8 cellular contexts compared by ENCODE assay signal in the genomic region with DNA sequence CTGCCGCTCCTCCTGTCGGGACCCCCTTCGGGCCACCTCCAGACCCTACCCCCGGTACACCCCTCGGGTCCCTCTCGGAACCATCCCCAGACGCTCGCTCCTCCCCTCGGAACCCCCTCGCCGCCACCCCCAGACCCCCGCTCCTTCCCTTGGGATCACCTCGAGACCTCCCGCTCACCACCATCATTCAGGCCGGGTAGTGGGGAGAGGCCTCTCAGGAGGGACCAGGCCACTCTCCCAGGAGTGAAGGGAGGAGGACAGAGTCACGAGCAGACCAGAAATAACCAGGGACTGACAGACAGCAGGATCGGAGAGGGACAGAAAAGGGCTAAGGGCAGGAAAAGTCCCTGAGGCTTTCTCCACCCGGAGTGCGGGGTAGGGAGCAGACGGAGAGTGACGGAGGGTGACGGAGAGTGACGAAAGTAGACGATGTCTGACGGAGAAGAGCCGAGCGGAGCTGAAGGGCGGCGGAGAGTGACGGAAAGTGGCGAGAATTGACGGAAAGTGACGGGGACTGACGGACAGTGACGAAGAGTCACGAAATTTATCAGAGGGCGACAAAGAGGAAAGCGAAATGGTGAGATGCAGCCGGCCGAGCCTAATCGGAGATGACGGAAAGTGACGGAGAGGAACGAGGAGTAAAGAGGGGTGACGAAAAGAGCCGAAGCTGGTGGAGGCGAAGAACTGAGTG. TPM values are rescaled to one million over a fixed set of nuclear protein-coding genes. Genes with fewer than 3 reads are reported as not detected.
DNase-seq lines count a peak whose midpoint lies in the region; ATAC-seq, FAIRE-seq and TF ChIP-seq lines count a peak whose summit lies in the region.
"Not testable (repeated sequence)": the region's sequence is repeated elsewhere in the genome, so short reads cannot be mapped to it uniquely, and the experiment has no call there.

No MANE protein-coding gene starts in this region.

- not testable (repeated sequence) for H3K4me1 Mint-ChIP-seq in T-cell; naive thymus-derived CD4-positive, alpha-beta T cell

- ATAC-seq in GM19397 (IDR thresholded peaks at IDR 0.05; ENCODE audit: unreplicated experiment): peak; percentile 73
- peak; percentile 48 for ATAC-seq in HG02973 (IDR thresholded peaks at IDR 0.05; ENCODE audit: unreplicated experiment)
- ATAC-seq in T-cell (replicated peaks in 1 of 4): peak; percentile 67 to 82 (median 73)
- peak; percentile 90 for ATAC-seq in K562
- ATAC-seq in right cardiac atrium: peak; percentile 37 to 75
- ATAC-seq in naive thymus-derived CD4-positive, alpha-beta T cell: peak; percentile 92
- ATAC-seq in psoas muscle: peak; percentile 47 to 76 (median 69)

- H3K9me3 ChIP-seq in K562 (replicated peaks; ENCODE audit: control insufficient read depth, insufficient read depth, low read depth, low read length); right cardiac atrium (ENCODE audit: control insufficient read depth, low read length); naive thymus-derived CD4-positive, alpha-beta T cell (ENCODE audit: control insufficient read depth in 2 of 3, low read length in 3 of 3); psoas muscle: not testable (repeated sequence)

- DNase-seq in AG04449 (ENCODE audit: low read depth, low spot score); T-cell; naive thymus-derived CD4-positive, alpha-beta T cell; psoas muscle: not testable (repeated sequence)
- DNase-seq in K562 (ENCODE audit: extremely low read depth in 1 of 4, low spot score in 3 of 4) (peak in 2 of 4 experiments; percentile 4 to 47), right cardiac atrium (peak in 1 of 3 donors; percentile 73)

- 37% methylated on average over 11 of the region's 47 CpGs for WGBS in K562 (ENCODE audit: insufficient coverage, low coverage, missing lambda C conversion rate)
- no CpG with 5 or more reads among the region's 47 CpGs for WGBS in right cardiac atrium
- 73% methylated on average over 15 of the region's 47 CpGs; no CpG with 5 or more reads in 2 of the 3 donors for WGBS in psoas muscle, 3 donors

- H2AFZ ChIP-seq in K562 (ENCODE audit: low read depth, low read length): not testable (repeated sequence)

- not testable (repeated sequence) for H3K9me1 ChIP-seq in K562 (ENCODE audit: control insufficient read depth, insufficient read depth, low read length)

- FAIRE-seq in K562 (lab: Jason Lieb, UNC): not testable (repeated sequence)

- not testable (repeated sequence) for H4K20me1 ChIP-seq in K562 (replicated peaks; ENCODE audit: control insufficient read depth, insufficient read depth, low read length)

- not testable (repeated sequence) for H3K9me3 Mint-ChIP-seq in T-cell; naive thymus-derived CD4-positive, alpha-beta T cell

- H3K4me2 ChIP-seq in K562 (ENCODE audit: insufficient read depth, low read length): not testable (repeated sequence)

- not testable (repeated sequence) for H3K4me3 Mint-ChIP-seq in T-cell; naive thymus-derived CD4-positive, alpha-beta T cell

- TF ChIP-seq POLR2A in K562 (conservative IDR thresholded peaks at IDR 0.05): not testable (repeated sequence)

- POLR2A ChIA-PET in AG04449 (lab: Yijun Ruan, JAX); T-cell (lab: Charles Lee); K562 (lab: Yijun Ruan, JAX); naive thymus-derived CD4-positive, alpha-beta T cell (lab: Charles Lee): not testable (repeated sequence)

- in situ Hi-C loops in K562 (cut with MboI): not testable (repeated sequence)

- not testable (repeated sequence) for H3K4me1 ChIP-seq in K562 (replicated peaks in 1 of 2; ENCODE audit: control insufficient read depth in 2 of 2, insufficient read depth in 2 of 2, low read length in 2 of 2); right cardiac atrium (ENCODE audit: control insufficient read depth, insufficient read depth, low read length); naive thymus-derived CD4-positive, alpha-beta T cell (ENCODE audit: control insufficient read depth in 2 of 2, insufficient read depth in 2 of 2, low read length in 2 of 2); psoas muscle

- not testable (repeated sequence) for H3K79me2 ChIP-seq in K562 (ENCODE audit: control insufficient read depth, insufficient read depth, low read length)

- intact Hi-C loops in K562 (cut with micrococcal nuclease); right cardiac atrium (cut with DNase I); naive thymus-derived CD4-positive, alpha-beta T cell (cut with micrococcal nuclease); psoas muscle (cut with DNase I): not testable (repeated sequence)

- H3K36me3 ChIP-seq in K562 (ENCODE audit: control insufficient read depth, insufficient read depth, low read length); naive thymus-derived CD4-positive, alpha-beta T cell (ENCODE audit: control insufficient read depth in 2 of 3, insufficient read depth in 3 of 3, low read length in 3 of 3); psoas muscle (ENCODE audit: insufficient read depth in 1 of 2, low read depth in 1 of 2): not testable (repeated sequence)

- not testable (repeated sequence) for H3K27me3 ChIP-seq in K562 (ENCODE audit: control insufficient read depth in 2 of 2, insufficient read depth in 2 of 2, low read length in 2 of 2); right cardiac atrium (ENCODE audit: control insufficient read depth, insufficient read depth); naive thymus-derived CD4-positive, alpha-beta T cell (ENCODE audit: control insufficient read depth in 2 of 2, insufficient read depth in 2 of 2, low read length in 2 of 2); psoas muscle (ENCODE audit: insufficient read depth in 3 of 3, low read length in 2 of 3)

- H3K4me3 ChIP-seq in AG04449 (ENCODE audit: low read depth, low read length) (peak overlapping the region; percentile 25; the same call in 1 of the 2 replicates), K562 (0 out of 2 replicates have a peak overlapping the region, but pooled peaks have one; percentile 18)
- not testable (repeated sequence) for H3K4me3 ChIP-seq in right cardiac atrium (ENCODE audit: low read length); naive thymus-derived CD4-positive, alpha-beta T cell (ENCODE audit: low read length); psoas muscle

- not testable (repeated sequence) for TF ChIP-seq CTCF in AG04449 (IDR thresholded peaks at IDR 0.05; ENCODE audit: insufficient read depth, low read length, missing control alignments); K562 (IDR thresholded peaks at IDR 0.05 in 2 of 3, conservative IDR thresholded peaks at IDR 0.05 in 1 of 3; ENCODE audit: insufficient read depth in 2 of 3, low read depth in 1 of 3, low read length in 3 of 3); psoas muscle (IDR thresholded peaks at IDR 0.05)

- not testable (repeated sequence) for H3K27ac ChIP-seq in K562 (ENCODE audit: extremely low read depth, low read depth, low read length); right cardiac atrium (ENCODE audit: low read length); naive thymus-derived CD4-positive, alpha-beta T cell (ENCODE audit: low read depth, low read length); psoas muscle

- not testable (repeated sequence) for BruUV-seq in K562 (replicated peaks; lab: Mats Ljungman, UMichigan)

- H3K27ac Mint-ChIP-seq in T-cell; naive thymus-derived CD4-positive, alpha-beta T cell: not testable (repeated sequence)

- H3K27me3 Mint-ChIP-seq in T-cell; naive thymus-derived CD4-positive, alpha-beta T cell: not testable (repeated sequence)

- not testable (repeated sequence) for TF ChIP-seq EP300 in K562 (IDR thresholded peaks at IDR 0.05; ENCODE audit: low read length)

- TF ChIP-seq RAD21 in K562 (CRISPR knock-in tag; conservative IDR thresholded peaks at IDR 0.05 in 1 of 2, IDR thresholded peaks at IDR 0.05 in 1 of 2): not testable (repeated sequence)

- not testable (repeated sequence) for H3K36me3 Mint-ChIP-seq in T-cell; naive thymus-derived CD4-positive, alpha-beta T cell

- H3K9ac ChIP-seq in K562 (ENCODE audit: insufficient read depth in 1 of 2, low read depth in 2 of 2, low read length in 2 of 2): not testable (repeated sequence)

- CTCF ChIA-PET in AG04449 (lab: Yijun Ruan, JAX); T-cell (lab: Charles Lee); K562 (lab: Yijun Ruan, JAX; ENCODE audit: low intra/inter-chr PET ratio); naive thymus-derived CD4-positive, alpha-beta T cell (lab: Charles Lee): not testable (repeated sequence)

RNA-seq across cellular contexts. Expression of gene PLCXD1, which starts 54.6 kb away (rescaled TPM):
- total RNA-seq in T-cell: 10 to 100 TPM; 18.6 to 27.4 (median 22.4) TPM
- total RNA-seq in K562 (2011; cell fraction: chromatin; rRNA removed; ENCODE audit: low replicate concordance): 52.4 and 139 TPM in 2 replicates
- 83.4 and 116 TPM in 2 replicates for total RNA-seq in K562 (2011; cell fraction: nucleolus; rRNA removed)
- 77.7 and 93.6 TPM in 2 replicates for total RNA-seq in K562 (2011; cell fraction: nucleoplasm; rRNA removed)
- 43.8 and 63.8 TPM in 2 replicates for total RNA-seq in K562 (2014; rRNA removed)
- total RNA-seq in K562 (2014; rRNA removed; fragmentation: Illumina TruSeq; extraction: Trizol): 10.8 and 12.2 TPM in 2 replicates
- total RNA-seq in K562 (2015; rRNA removed; fragmentation: Illumina TruSeq; extraction: Trizol): 26.0 and 27.3 TPM in 2 replicates
- 50.5 and 52.6 TPM in 2 replicates for total RNA-seq in K562 (2021)
- 39.5 and 63.7 TPM in 2 replicates for polyA plus RNA-seq in K562 (2011; rRNA removed)
- 70.2 and 75.4 TPM in 2 replicates for polyA plus RNA-seq in K562 (2011; cell fraction: cytosol; rRNA removed)
- polyA plus RNA-seq in K562 (2011; cell fraction: nucleus; rRNA removed): 99.5 and 137 TPM in 2 replicates
- polyA plus RNA-seq in K562 (2012): 42.8 and 49.2 TPM in 2 replicates
- 40.7 and 60.2 TPM in 2 replicates for polyA plus RNA-seq in K562 (2014; fragmentation: Illumina TruSeq; extraction: Trizol)
- polyA plus RNA-seq in K562 (2014; fragmentation: Nextera tagmentation; extraction: Ambion mirVana): 1 to 10 TPM; 6.0 to 6.2 TPM
- 57.0 and 60.2 TPM in 2 replicates for polyA plus RNA-seq in K562 (2014; rRNA removed)
- polyA minus RNA-seq in K562 (2011; rRNA and poly(A)+ RNA removed): 27.5 and 36.2 TPM in 2 replicates
- polyA minus RNA-seq in K562 (2011; cell fraction: cytosol; rRNA and poly(A)+ RNA removed): 64.6 and 108 TPM in 2 replicates
- 37.3 and 47.7 TPM in 2 replicates for polyA minus RNA-seq in K562 (2011; cell fraction: nucleus; rRNA and poly(A)+ RNA removed)
- 1 to 10 TPM; 2.1 to 9.0 (median 4.7) TPM for total RNA-seq in right cardiac atrium
- 3.6 TPM for polyA plus RNA-seq in right cardiac atrium
- total RNA-seq in naive thymus-derived CD4-positive, alpha-beta T cell: 10 to 100 TPM; 18.2 to 51.1 (median 40.6) TPM
- 1 to 10 TPM; 3.2 to 8.4 TPM for polyA plus RNA-seq in naive thymus-derived CD4-positive, alpha-beta T cell
- 1 to 10 TPM in 3 of 4 donors, under 1 TPM in 1; 0.89 to 3.0 (median 2.0) TPM for total RNA-seq in psoas muscle
- 10 to 100 TPM in 1 of 3 donors, 1 to 10 TPM in 2; 1.2 to 16.3 (median 2.3) TPM for polyA plus RNA-seq in psoas muscle
